ENCODE assay signal across 8 cellular contexts in the genomic region with DNA sequence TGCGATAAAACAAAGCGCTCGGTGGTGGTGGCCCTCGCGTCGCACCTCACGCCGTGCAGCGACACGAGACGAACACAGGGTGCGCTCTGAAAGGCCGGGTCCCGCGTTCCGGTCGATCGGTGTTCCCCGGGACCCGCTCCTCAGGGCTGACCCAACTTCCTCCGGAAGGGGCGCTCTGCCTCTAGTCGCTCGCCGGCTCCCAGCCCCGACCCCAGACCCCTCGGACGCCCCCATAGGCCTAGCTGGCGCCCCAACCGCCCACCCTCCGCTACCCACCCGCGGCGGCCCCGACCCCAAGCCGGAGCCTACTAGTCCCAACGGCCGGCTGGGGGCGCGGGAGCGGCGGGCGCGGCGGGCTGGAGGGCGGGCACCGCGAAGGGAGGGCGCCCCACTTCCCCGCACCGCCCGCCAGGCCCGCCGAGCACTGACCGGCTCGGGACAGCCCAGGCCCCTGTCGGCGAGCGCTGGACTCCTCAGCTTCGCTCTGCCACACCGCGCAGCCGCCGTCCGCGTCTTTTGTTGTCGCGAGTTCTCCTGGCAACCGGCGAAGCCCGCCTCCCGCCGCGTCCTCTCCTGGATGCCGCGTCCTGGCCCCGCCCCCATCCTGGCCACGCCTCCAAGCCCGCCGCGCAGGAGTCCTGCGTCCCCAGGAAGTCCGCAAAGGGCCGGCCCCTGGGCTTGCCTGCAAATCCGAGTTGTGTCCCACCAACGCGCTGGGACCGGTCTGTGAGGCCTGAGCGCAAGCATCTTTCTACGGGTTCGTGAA. TPM values are rescaled to one million over a fixed set of nuclear protein-coding genes. Genes with fewer than 3 reads are reported as not detected.
A peak's percentile ranks its signal among the peaks of the same experiment; 100 is the strongest.
DNase-seq lines count a peak whose midpoint lies in the region; ATAC-seq and TF ChIP-seq lines count a peak whose summit lies in the region.

Gene KIF27, minus strand, starts transcription at position 491 of the 766 bp plus-strand sequence. CDS start 5,841 bp downstream, outside the sequence.

- in situ Hi-C loops in SK-MEL-5 (cut with HindIII; ENCODE audit: low pct_unique_long_range_greater_than_20kb, low sequenced_read_pairs) = no loop called here

- no peak for TF ChIP-seq EP300 in gastroesophageal sphincter (IDR thresholded peaks at IDR 0.05)

- TF ChIP-seq POLR2A in gastroesophageal sphincter (IDR thresholded peaks at IDR 0.05) = peak; percentile 74 to 83

- peak; percentile 98 for ATAC-seq in gastroesophageal sphincter

- H3K36me3 Mint-ChIP-seq in HFFc6 (ENCODE audit: low read depth) = no peaks in the 10 kb centered on the region
- no peaks in the 10 kb centered on the region for H3K36me3 Mint-ChIP-seq in activated naive CD4-positive, alpha-beta T cell treated with anti-CD3 and anti-CD28 coated beads, Interleukin-2, amount 10 ng/mL, durations not matched to agents 7 days and 5 days

- peak within 1 kb of the TSS; percentile 92 for H3K4me3 Mint-ChIP-seq in HFFc6
- H3K4me3 Mint-ChIP-seq in activated naive CD4-positive, alpha-beta T cell treated with anti-CD3 and anti-CD28 coated beads, Interleukin-2, amount 10 ng/mL, durations not matched to agents 7 days and 5 days = peak within 1 kb of the TSS; percentile 85

- H3K4me1 ChIP-seq in gastroesophageal sphincter = peaks cover 0 to 18% (median 0%) of the 10 kb centered on the region in 3 donors

- H3K27ac ChIP-seq in gastroesophageal sphincter = peak within 1 kb of the TSS; percentile 93 to 99 (median 98)

- peaks cover 3% of the 10 kb centered on the region; the same call in 1 of the 2 replicates for H3K27me3 Mint-ChIP-seq in HFFc6 (ENCODE audit: insufficient read depth)
- H3K27me3 Mint-ChIP-seq in activated naive CD4-positive, alpha-beta T cell treated with anti-CD3 and anti-CD28 coated beads, Interleukin-2, amount 10 ng/mL, durations not matched to agents 7 days and 5 days = no peaks in the 10 kb centered on the region

- no peaks in the 10 kb centered on the region for H3K9me3 ChIP-seq in gastroesophageal sphincter

- H3K27me3 ChIP-seq in gastroesophageal sphincter = no peaks in the 10 kb centered on the region

- H3K9me3 Mint-ChIP-seq in HFFc6 = no peaks in the 10 kb centered on the region
- H3K9me3 Mint-ChIP-seq in activated naive CD4-positive, alpha-beta T cell treated with anti-CD3 and anti-CD28 coated beads, Interleukin-2, amount 10 ng/mL, durations not matched to agents 7 days and 5 days = no peaks in the 10 kb centered on the region

- TF ChIP-seq CTCF in HFFc6 (IDR thresholded peaks at IDR 0.05) (peak; percentile 82), gastroesophageal sphincter (IDR thresholded peaks at IDR 0.05) (peak; percentile 25 to 79 (median 57))

- H3K27ac Mint-ChIP-seq in HFFc6 = peak within 1 kb of the TSS; percentile 95
- peak within 1 kb of the TSS; percentile 93 for H3K27ac Mint-ChIP-seq in activated naive CD4-positive, alpha-beta T cell treated with anti-CD3 and anti-CD28 coated beads, Interleukin-2, amount 10 ng/mL, durations not matched to agents 7 days and 5 days

- no peaks in the 10 kb centered on the region for H3K36me3 ChIP-seq in gastroesophageal sphincter

- H3K4me3 ChIP-seq in GM08714 (ENCODE audit: low read length) = peak within 1 kb of the TSS; percentile 97
- peak within 1 kb of the TSS; percentile 98 for H3K4me3 ChIP-seq in gastroesophageal sphincter

- H3K4me1 Mint-ChIP-seq in HFFc6 (ENCODE audit: low read depth) = peaks cover 15% of the 10 kb centered on the region
- H3K4me1 Mint-ChIP-seq in activated naive CD4-positive, alpha-beta T cell treated with anti-CD3 and anti-CD28 coated beads, Interleukin-2, amount 10 ng/mL, durations not matched to agents 7 days and 5 days = peaks cover 21% of the 10 kb centered on the region

- DNase-seq in HFFc6 (peak; percentile 98), NAMALWA (ENCODE audit: low spot score) (peak; percentile 96), SK-MEL-5 (ENCODE audit: low read depth, low spot score) (peak; percentile 97), non-pigmented ciliary epithelial cell (ENCODE audit: low read depth) (peak; percentile 81), superior temporal gyrus (ENCODE audit: extremely low spot score) (peak; percentile 96)
- DNase-seq in activated naive CD4-positive, alpha-beta T cell treated with anti-CD3 and anti-CD28 coated beads, Interleukin-2, amount 10 ng/mL, durations not matched to agents 7 days and 5 days = peak; percentile 99

- CTCF ChIA-PET in activated naive CD4-positive, alpha-beta T cell treated with anti-CD3 and anti-CD28 coated beads, Interleukin-2, amount 10 ng/mL, durations not matched to agents 7 days and 5 days (lab: Charles Lee) = interaction anchor here (0.7 to 1.6 kb wide), 15 partner anchors 10 to 393 kb away, joined by 3 to 6 read pairs (median 4); partner anchors contain the start of gene RMI1

- 0% methylated on average over 6 to 9 of the region's 91 CpGs for WGBS in gastroesophageal sphincter (ENCODE audit: low coverage in 1 of 2), 2 donors

RNA-seq across cellular contexts. Expression of gene KIF27, which starts in this region (rescaled TPM):
- total RNA-seq in HFFc6 (2021; fragmentation: NEBNext Ultra II Directional; extraction: Animal tissue kit (Norgen Biotek cat#: 25700)) = 1 to 10 TPM in 5 of 6 experiments, under 1 TPM in 1; 0.99 to 2.0 (median 1.2) TPM
- total RNA-seq in SK-MEL-5 (2014; rRNA removed; shearing (Covaris generic)) = 3.0 and 4.7 TPM in 2 replicates
- polyA plus RNA-seq in SK-MEL-5 (2015; cell fraction: cytosol; rRNA removed) = 1.7 and 2.0 TPM in 2 replicates
- 8.9 and 9.2 TPM in 2 replicates for polyA plus RNA-seq in SK-MEL-5 (2015; cell fraction: nucleus; rRNA removed)
- 1 to 10 TPM; 3.9 to 6.9 (median 5.6) TPM for total RNA-seq in gastroesophageal sphincter

Comparison
In these comparisons a context has a peak if more than half of its experiments do, and no peak if none do; other contexts are left out.
1. Peak in every context shown above with its lines: DNase-seq, ATAC-seq, H3K4me3 ChIP-seq and H3K27ac ChIP-seq.